8 cellular contexts compared by ENCODE assay signal in genomic region chr10:32980558-32981468, GRCh38. TPM values are rescaled to one million over a fixed set of nuclear protein-coding genes. Genes with fewer than 3 reads are reported as not detected.
DNase-seq lines count a peak whose midpoint lies in the region; ATAC-seq and TF ChIP-seq lines count a peak whose summit lies in the region.

No MANE protein-coding gene starts in this region.

- no peak for TF ChIP-seq CTCF in right lobe of liver (IDR thresholded peaks at IDR 0.05)

- H3K36me3 Mint-ChIP-seq in activated CD4-positive, alpha-beta T cell treated with anti-CD3 and anti-CD28 coated beads, Interleukin-2, amount 10 ng/mL, durations not matched to agents 7 days and 5 days (ENCODE audit: low read depth) = no peaks in the 10 kb centered on the region

- H3K9me3 ChIP-seq in right lobe of liver = no peaks in the 10 kb centered on the region

- H3K27ac ChIP-seq in right lobe of liver = peak overlapping the region; percentile 96 to 98 (median 98)

- ATAC-seq in HG03439 (IDR thresholded peaks at IDR 0.05; ENCODE audit: unreplicated experiment) (peak; percentile 98), right lobe of liver (peak; percentile 77 to 93 (median 88))

- DNase-seq in Ammon's horn (ENCODE audit: low spot score) (peak; percentile 92), NCI-H524 treated with DMSO at 0.1 percent for 48 hours (lab: John Stamatoyannopoulos, UW) (peak; percentile 25), dermis blood vessel endothelial cell (peak; percentile 99), right lobe of liver (peak; percentile 93 to 96 (median 94))
- peak; percentile 84 for DNase-seq in activated CD4-positive, alpha-beta T cell treated with anti-CD3 and anti-CD28 coated beads, Interleukin-2, amount 10 ng/mL, durations not matched to agents 7 days and 5 days
- peak; percentile 90 for DNase-seq in stimulated activated CD4-positive, alpha-beta T cell treated with anti-CD3 and anti-CD28 coated beads, Interleukin-4, amount 100 ng/mL, for 24 hours

- WGBS in right lobe of liver (ENCODE audit: insufficient coverage, low coverage, low lambda C conversion rate, missing lambda C conversion rate) = 5% methylated on average over 16 of the region's 38 CpGs

- no peaks in the 10 kb centered on the region for H3K27me3 ChIP-seq in right lobe of liver

- H3K27ac Mint-ChIP-seq in activated CD4-positive, alpha-beta T cell treated with anti-CD3 and anti-CD28 coated beads, Interleukin-2, amount 10 ng/mL, durations not matched to agents 7 days and 5 days = peak overlapping the region; percentile 95

- intact Hi-C loops in right lobe of liver (cut with DNase I) = no loop called here

- H3K9me3 Mint-ChIP-seq in activated CD4-positive, alpha-beta T cell treated with anti-CD3 and anti-CD28 coated beads, Interleukin-2, amount 10 ng/mL, durations not matched to agents 7 days and 5 days = no peaks in the 10 kb centered on the region

- POLR2A ChIA-PET in activated CD4-positive, alpha-beta T cell treated with anti-CD3 and anti-CD28 coated beads, Interleukin-2, amount 10 ng/mL, durations not matched to agents 7 days and 5 days (lab: Charles Lee) = interaction anchor here (1.1 to 1.3 kb wide), 2 partner anchors 21 to 24 kb away, joined by 4 to 6 read pairs; no protein-coding TSS in a partner anchor

- H3K4me1 Mint-ChIP-seq in activated CD4-positive, alpha-beta T cell treated with anti-CD3 and anti-CD28 coated beads, Interleukin-2, amount 10 ng/mL, durations not matched to agents 7 days and 5 days = peaks cover 29% of the 10 kb centered on the region

- H3K4me3 Mint-ChIP-seq in activated CD4-positive, alpha-beta T cell treated with anti-CD3 and anti-CD28 coated beads, Interleukin-2, amount 10 ng/mL, durations not matched to agents 7 days and 5 days = peak overlapping the region; percentile 87

- TF ChIP-seq POLR2A in GM19099 (IDR thresholded peaks at IDR 0.05; ENCODE audit: extremely low read depth, insufficient read length, low read depth) = peak; percentile 44
- peak; percentile 99 for TF ChIP-seq POLR2A in right lobe of liver (IDR thresholded peaks at IDR 0.05)

- no peaks in the 10 kb centered on the region for H3K27me3 Mint-ChIP-seq in activated CD4-positive, alpha-beta T cell treated with anti-CD3 and anti-CD28 coated beads, Interleukin-2, amount 10 ng/mL, durations not matched to agents 7 days and 5 days

- H3K36me3 ChIP-seq in right lobe of liver = no peaks in the 10 kb centered on the region

- CTCF ChIA-PET in activated CD4-positive, alpha-beta T cell treated with anti-CD3 and anti-CD28 coated beads, Interleukin-2, amount 10 ng/mL, durations not matched to agents 7 days and 5 days (lab: Charles Lee) = interaction anchor here (0.9 to 1.5 kb wide), 6 partner anchors 10 to 28 kb away, joined by 3 to 6 read pairs (median 4); no protein-coding TSS in a partner anchor

- H3K4me3 ChIP-seq in right lobe of liver = peak overlapping the region; percentile 30 to 54 (median 52)

- H3K4me1 ChIP-seq in right lobe of liver = peaks cover 0 to 50% (median 23%) of the 10 kb centered on the region in 4 donors

RNA-seq across cellular contexts. Expression of gene ITGB1, which starts 22.8 kb away (rescaled TPM):
- 10 to 100 TPM; 89.4 to 98.4 TPM for total RNA-seq in activated CD4-positive, alpha-beta T cell treated with anti-CD3 and anti-CD28 coated beads, Interleukin-2, amount 10 ng/mL, durations not matched to agents 7 days and 5 days
- total RNA-seq in dermis blood vessel endothelial cell = 1,657 and 1,756 TPM in 2 replicates
- 100 to 1,000 TPM; 120 to 301 (median 239) TPM for total RNA-seq in right lobe of liver

Comparison
In these comparisons a context has a peak if more than half of its experiments do, and no peak if none do; other contexts are left out.
1. Peak in every context shown above with its lines: DNase-seq, ATAC-seq, H3K4me3 ChIP-seq and H3K27ac ChIP-seq.
2. DNase-seq: peak in every context shown above with its lines; median percentile 99 in dermis blood vessel endothelial cell; 94 in right lobe of liver; 92 in Ammon's horn; 90 in stimulated activated CD4-positive, alpha-beta T cell treated with anti-CD3 and anti-CD28 coated beads, Interleukin-4, amount 100 ng/mL, for 24 hours; 84 in activated CD4-positive, alpha-beta T cell treated with anti-CD3 and anti-CD28 coated beads, Interleukin-2, amount 10 ng/mL, durations not matched to agents 7 days and 5 days; 25 in NCI-H524 treated with DMSO at 0.1 percent for 48 hours.